In the genomic region with DNA sequence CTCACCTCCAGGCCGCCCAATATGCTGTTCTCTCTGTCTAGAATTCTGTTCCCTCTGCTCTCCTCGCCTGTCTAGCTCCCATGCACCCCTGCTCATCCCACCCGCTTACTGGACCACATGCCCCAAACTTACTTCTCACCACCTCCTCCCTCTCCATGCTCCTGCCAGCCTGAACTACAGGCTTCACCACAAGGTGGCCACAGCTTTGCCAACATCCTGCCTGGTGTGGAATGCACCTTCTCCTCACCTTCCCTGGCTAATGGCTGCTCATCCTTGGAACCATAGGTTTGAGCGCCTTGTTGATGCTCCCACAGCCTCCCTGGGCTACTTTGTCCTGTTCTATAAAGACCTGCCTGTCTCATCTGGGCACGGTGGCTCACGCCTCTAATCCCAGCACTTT, we compare ENCODE assay signal across 13 cellular contexts. TPM values are rescaled to one million over a fixed set of nuclear protein-coding genes. Genes with fewer than 3 reads are reported as not detected.
DNase-seq lines count a peak whose midpoint lies in the region; ATAC-seq and TF ChIP-seq lines count a peak whose summit lies in the region.
"Had no signal": no experiment of that assay in that cellular context is flagged by ENCODE, and none has a peak within 500 bp of the region (broad histone marks: within the 10 kb centered on the region; RNA-seq: fewer than 3 reads in every experiment).

No MANE protein-coding gene starts in this region.

- in situ Hi-C loops in Panc1 (cut with HindIII; ENCODE audit: low pct_unique_long_range_greater_than_20kb, low sequenced_read_pairs) = no loop called here

- H3K9me3 ChIP-seq in Panc1 (ENCODE audit: control insufficient read depth, insufficient read depth, low read depth, low read length) (no peaks in the 10 kb centered on the region), vagina (no peaks in the 10 kb centered on the region)
- H3K9me3 ChIP-seq: right atrium auricular region had no signal

- no peak overlapping the region for H3K4me3 Mint-ChIP-seq in endothelial cell (ENCODE audit: unreplicated experiment)
- H3K4me3 Mint-ChIP-seq: mesothelial cell of epicardium had no signal

- no TSS peak for BruUV-seq in Panc1 (replicated peaks; lab: Mats Ljungman, UMichigan)

- DNase-seq in SHP77 treated with DMSO at 0.1 percent for 48 hours (lab: John Stamatoyannopoulos, UW) = peak; percentile 18
- DNase-seq in SHP77 (lab: John Stamatoyannopoulos, UW) = no peak
- DNase-seq in Panc1 (ENCODE audit: low read depth, low spot score) = no peak
- no peak for DNase-seq in endothelial cell (ENCODE audit: low spot score)
- DNase-seq in vagina (ENCODE audit: extremely low spot score in 2 of 2) = no peak
- no peak for DNase-seq in NCI-H2081 treated with DMSO at 0.1 percent for 48 hours (lab: John Stamatoyannopoulos, UW)
- DNase-seq: amygdala, DMS79, NCI-H1694 had no signal

- H3K27ac ChIP-seq in Panc1 (ENCODE audit: low read length) (no peak overlapping the region), vagina (peak overlapping the region; percentile 20)
- H3K27ac ChIP-seq: right atrium auricular region had no signal

- H3K36me3 Mint-ChIP-seq in endothelial cell (ENCODE audit: low read depth, unreplicated experiment) = peaks cover 6% of the 10 kb centered on the region
- H3K36me3 Mint-ChIP-seq: mesothelial cell of epicardium had no signal

- H3K4me3 ChIP-seq in Panc1 (ENCODE audit: low read depth in 2 of 2, low read length in 2 of 2) = no peak overlapping the region
- H3K4me3 ChIP-seq in vagina = no peak overlapping the region
- H3K4me3 ChIP-seq: right atrium auricular region had no signal

- TF ChIP-seq CTCF in Panc1 (IDR thresholded peaks at IDR 0.05) (no peak), endothelial cell (IDR thresholded peaks at IDR 0.05; ENCODE audit: unreplicated experiment) (peak; percentile 32), vagina (IDR thresholded peaks at IDR 0.05) (no peak)

- H3K27me3 Mint-ChIP-seq in endothelial cell (ENCODE audit: unreplicated experiment) = peaks cover 4% of the 10 kb centered on the region

- TF ChIP-seq POLR2A in vagina (IDR thresholded peaks at IDR 0.05) = no peak

- POLR2A ChIA-PET in Panc1 (lab: Charles Lee) = no interaction called here

- no peaks in the 10 kb centered on the region for H3K36me3 ChIP-seq in Panc1 (ENCODE audit: control insufficient read depth, insufficient read depth, low read length)
- no peaks in the 10 kb centered on the region for H3K36me3 ChIP-seq in vagina
- H3K36me3 ChIP-seq: right atrium auricular region had no signal

- no peaks in the 10 kb centered on the region for H3K4me1 Mint-ChIP-seq in endothelial cell (ENCODE audit: unreplicated experiment)

- no peak overlapping the region for H3K27ac Mint-ChIP-seq in endothelial cell (ENCODE audit: unreplicated experiment)
- H3K27ac Mint-ChIP-seq: mesothelial cell of epicardium had no signal

- no peaks in the 10 kb centered on the region for H3K9me3 Mint-ChIP-seq in endothelial cell (ENCODE audit: unreplicated experiment)
- H3K9me3 Mint-ChIP-seq: mesothelial cell of epicardium had no signal

- H3K27me3 ChIP-seq in Panc1 (ENCODE audit: control insufficient read depth, insufficient read depth, low read length) (no peaks in the 10 kb centered on the region), vagina (no peaks in the 10 kb centered on the region)
- H3K27me3 ChIP-seq: right atrium auricular region had no signal

- CTCF ChIA-PET in Panc1 (lab: Charles Lee) = interaction anchor here (0.6 to 1.1 kb wide), 3 partner anchors 20 to 36 kb away, joined by 3 to 4 read pairs (median 4); no protein-coding TSS in a partner anchor

- H3K4me1 ChIP-seq in Panc1 (ENCODE audit: control insufficient read depth, insufficient read depth, low read length) (no peaks in the 10 kb centered on the region), vagina (peaks cover 10% of the 10 kb centered on the region)
- H3K4me1 ChIP-seq: right atrium auricular region had no signal

- ATAC-seq in Panc1 (peak; percentile 82), GM19328 (IDR thresholded peaks at IDR 0.05; ENCODE audit: unreplicated experiment) (no peak), HG02642 (IDR thresholded peaks at IDR 0.05; ENCODE audit: poor library complexity, unreplicated experiment) (no peak)

- intact Hi-C loops in Panc1 (cut with micrococcal nuclease; ENCODE audit: unreplicated experiment) (no loop called here), vagina (cut with DNase I) (no loop called here)

RNA-seq across cellular contexts. Expression of gene LAMC3, which starts 9.6 kb away (rescaled TPM):
- total RNA-seq in Panc1 (2021; ENCODE audit: unreplicated experiment) = 16.4 TPM
- polyA plus RNA-seq in Panc1 (2012; ENCODE audit: insufficient read length) = 13.7 TPM
- 30.1 TPM for total RNA-seq in endothelial cell (ENCODE audit: unreplicated experiment)
- total RNA-seq in vagina = 13.3 TPM
